15 cellular contexts compared by ENCODE assay signal in the genomic region with DNA sequence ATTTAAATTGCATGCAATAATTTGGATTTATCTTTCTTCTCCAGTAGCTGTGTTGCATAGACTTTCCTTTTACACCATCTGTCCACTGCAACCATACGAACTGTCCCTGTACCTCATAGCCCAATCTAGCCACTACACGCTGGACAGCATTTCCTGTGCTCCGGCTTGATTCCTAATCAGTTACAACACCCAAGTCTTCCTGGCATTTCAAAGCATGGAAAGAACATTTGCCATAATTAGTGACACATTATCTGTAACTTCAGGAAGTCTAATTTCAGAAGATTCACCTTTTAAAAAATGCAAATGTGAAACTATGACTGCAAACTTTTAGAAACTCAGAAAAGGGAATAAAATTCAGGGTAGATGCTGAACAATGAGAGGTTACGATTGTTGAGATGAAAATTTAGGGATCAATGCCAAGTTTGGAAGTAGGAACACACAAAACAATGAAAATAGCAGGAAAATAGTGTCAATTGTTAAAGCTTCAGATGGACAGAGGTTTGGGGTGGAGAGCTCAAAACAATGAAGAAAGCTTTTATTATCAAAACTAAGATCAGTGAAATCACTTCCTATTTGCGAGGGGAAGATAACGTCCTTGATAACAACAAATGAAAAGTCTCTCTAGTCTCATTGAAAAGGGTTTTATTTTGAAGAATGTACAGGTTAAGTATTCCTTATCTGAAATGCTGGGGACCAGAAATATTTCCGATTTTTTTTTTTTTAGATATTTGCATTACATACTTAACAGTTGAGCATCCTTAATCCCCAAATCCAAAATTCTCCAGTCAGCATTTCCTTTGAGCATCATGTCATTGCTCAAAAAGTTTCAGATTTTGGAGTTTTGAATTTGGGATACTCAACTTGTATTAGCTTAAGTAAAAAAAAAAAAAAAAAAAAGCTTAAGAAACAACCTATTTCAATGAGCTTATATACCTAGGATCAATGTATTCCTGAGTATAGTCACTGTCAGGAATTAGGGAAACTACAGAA.
A peak's percentile ranks its signal among the peaks of the same experiment; 100 is the strongest.
DNase-seq lines count a peak whose midpoint lies in the region; ATAC-seq, FAIRE-seq and TF ChIP-seq lines count a peak whose summit lies in the region.
"Had no signal": no experiment of that assay in that cellular context is flagged by ENCODE, and none has a peak within 500 bp of the region (broad histone marks: within the 10 kb centered on the region; RNA-seq: fewer than 3 reads in every experiment).

No MANE protein-coding gene starts in this region.

- H3K9ac ChIP-seq in endocrine pancreas (ENCODE audit: control insufficient read depth, insufficient read depth, low read length): no peak overlapping the region

- 86 to 94% methylated on average over 3 to 4 of the region's 7 CpGs for WGBS in mesodermal cell (ENCODE audit: insufficient coverage in 2 of 2), 2 experiments

- no peaks in the 10 kb centered on the region for H3K36me3 ChIP-seq in endocrine pancreas (ENCODE audit: control insufficient read depth, insufficient read depth, low read length)
- H3K36me3 ChIP-seq in mesodermal cell (ENCODE audit: control insufficient read depth, insufficient read depth, low read length): peaks cover 35% of the 10 kb centered on the region
- H3K36me3 ChIP-seq: vagina had no signal

- no peak for ATAC-seq in GM21367 (IDR thresholded peaks at IDR 0.05; ENCODE audit: unreplicated experiment)
- ATAC-seq: naive thymus-derived CD4-positive, alpha-beta T cell had no signal

- DNase-seq in NCI-H526 (lab: John Stamatoyannopoulos, UW): no peak
- DNase-seq in GM19239 (ENCODE audit: insufficient read length, low spot score): no peak
- no peak for DNase-seq in activated naive CD4-positive, alpha-beta T cell (lab: John Stamatoyannopoulos, UW)
- DNase-seq: activated CD4-positive, alpha-beta memory T cell treated with anti-CD3 and anti-CD28 coated beads, Interleukin-2, amount 10 ng/mL, durations not matched to agents 7 days and 5 days; activated gamma-delta T cell; MV-4-11; NCI-H226; Peyer's patch had no signal

- H3K9me3 ChIP-seq in endocrine pancreas (ENCODE audit: control insufficient read depth, low read length) (no peaks in the 10 kb centered on the region), mesodermal cell (ENCODE audit: control insufficient read depth, low read length) (no peaks in the 10 kb centered on the region)
- H3K9me3 ChIP-seq: Peyer's patch, vagina had no signal

- no peak for FAIRE-seq in GM19239 (lab: Jason Lieb, UNC)

- H3K4me1 ChIP-seq in endocrine pancreas (ENCODE audit: control insufficient read depth, insufficient read depth, low read length) (peaks cover 27% of the 10 kb centered on the region), mesodermal cell (ENCODE audit: control insufficient read depth, insufficient read depth, low read length, poor library complexity, severe bottlenecking) (peaks cover 30% of the 10 kb centered on the region)
- H3K4me1 ChIP-seq: vagina had no signal

- no peak for TF ChIP-seq CTCF in 22Rv1 (IDR thresholded peaks at IDR 0.05)

- H3K27ac ChIP-seq in 22Rv1: peak overlapping the region; percentile 80
- H3K27ac ChIP-seq in mesodermal cell (ENCODE audit: low read depth, low read length, severe bottlenecking): peak overlapping the region; percentile 66
- H3K27ac ChIP-seq: vagina had no signal

- H3K4me3 ChIP-seq in endocrine pancreas (ENCODE audit: control insufficient read depth, insufficient read depth, low read length) (peak overlapping the region; percentile 34), mesodermal cell (ENCODE audit: extremely low read depth, insufficient read depth, low read length, poor library complexity, severe bottlenecking) (no peak overlapping the region)
- H3K4me3 ChIP-seq: Peyer's patch, vagina had no signal

- no peaks in the 10 kb centered on the region for H3K27me3 ChIP-seq in endocrine pancreas (ENCODE audit: control insufficient read depth, insufficient read depth, low read length)
- H3K27me3 ChIP-seq: Peyer's patch, vagina had no signal

TF ChIP-seq in PFSK-1, 5 proteins besides CTCF, POLR2A, EP300 and RAD21:
- TF ChIP-seq, protein P1, sequence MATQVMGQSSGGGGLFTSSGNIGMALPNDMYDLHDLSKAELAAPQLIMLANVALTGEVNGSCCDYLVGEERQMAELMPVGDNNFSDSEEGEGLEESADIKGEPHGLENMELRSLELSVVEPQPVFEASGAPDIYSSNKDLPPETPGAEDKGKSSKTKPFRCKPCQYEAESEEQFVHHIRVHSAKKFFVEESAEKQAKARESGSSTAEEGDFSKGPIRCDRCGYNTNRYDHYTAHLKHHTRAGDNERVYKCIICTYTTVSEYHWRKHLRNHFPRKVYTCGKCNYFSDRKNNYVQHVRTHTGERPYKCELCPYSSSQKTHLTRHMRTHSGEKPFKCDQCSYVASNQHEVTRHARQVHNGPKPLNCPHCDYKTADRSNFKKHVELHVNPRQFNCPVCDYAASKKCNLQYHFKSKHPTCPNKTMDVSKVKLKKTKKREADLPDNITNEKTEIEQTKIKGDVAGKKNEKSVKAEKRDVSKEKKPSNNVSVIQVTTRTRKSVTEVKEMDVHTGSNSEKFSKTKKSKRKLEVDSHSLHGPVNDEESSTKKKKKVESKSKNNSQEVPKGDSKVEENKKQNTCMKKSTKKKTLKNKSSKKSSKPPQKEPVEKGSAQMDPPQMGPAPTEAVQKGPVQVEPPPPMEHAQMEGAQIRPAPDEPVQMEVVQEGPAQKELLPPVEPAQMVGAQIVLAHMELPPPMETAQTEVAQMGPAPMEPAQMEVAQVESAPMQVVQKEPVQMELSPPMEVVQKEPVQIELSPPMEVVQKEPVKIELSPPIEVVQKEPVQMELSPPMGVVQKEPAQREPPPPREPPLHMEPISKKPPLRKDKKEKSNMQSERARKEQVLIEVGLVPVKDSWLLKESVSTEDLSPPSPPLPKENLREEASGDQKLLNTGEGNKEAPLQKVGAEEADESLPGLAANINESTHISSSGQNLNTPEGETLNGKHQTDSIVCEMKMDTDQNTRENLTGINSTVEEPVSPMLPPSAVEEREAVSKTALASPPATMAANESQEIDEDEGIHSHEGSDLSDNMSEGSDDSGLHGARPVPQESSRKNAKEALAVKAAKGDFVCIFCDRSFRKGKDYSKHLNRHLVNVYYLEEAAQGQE (IDR thresholded peaks at IDR 0.05; ENCODE audit: insufficient read depth in 1 of 2, low read depth in 2 of 2, low read length in 2 of 2): peak; percentile 67 to 86; a peak in 3 of 4 replicates
- no peak for TF ChIP-seq POLR2AphosphoS5 (IDR thresholded peaks at IDR 0.05; ENCODE audit: low read depth, low read length)
